In genomic region chr15:84981711-84982300, GRCh38 we compare ENCODE assay signal across 8 cellular contexts. TPM values are rescaled to one million over a fixed set of nuclear protein-coding genes. Genes with fewer than 3 reads are reported as not detected.
DNase-seq lines count a peak whose midpoint lies in the region; ATAC-seq, FAIRE-seq and TF ChIP-seq lines count a peak whose summit lies in the region.

TSS of gene PDE8A (plus strand) at chr15:84981856. CDS start at chr15:84982163, 307 bp downstream.

- TF ChIP-seq CTCF in NB4 (IDR thresholded peaks at IDR 0.05; ENCODE audit: low read depth, low read length) (no peak), omental fat pad (IDR thresholded peaks at IDR 0.05) (no peak)

- CTCF ChIA-PET in HEK293T (lab: Yijun Ruan, JAX), result interaction anchor here (0.6 kb wide), 1 partner anchor 10 kb away, joined by 3 read pairs; no protein-coding TSS in a partner anchor

- POLR2A ChIA-PET in HEK293T (lab: Yijun Ruan, JAX), result interaction anchor here (1.4 to 2.7 kb wide), 2 partner anchors 11 to 26 kb away, joined by 5 to 7 read pairs; no protein-coding TSS in a partner anchor

- peak; percentile 13 for ATAC-seq in omental fat pad (ENCODE audit: low FRiP score)

- peak within 1 kb of the TSS; percentile 75 for H3K4me3 ChIP-seq in NB4 (ENCODE audit: low read depth, low read length)

- no peak for FAIRE-seq in frontal cortex (lab: Jason Lieb, UNC)

- peak; percentile 7 to 33 for DNase-seq in activated CD8-positive, alpha-beta memory T cell treated with anti-CD3 and anti-CD28 coated beads for 1 hour (ENCODE audit: extremely low read depth in 1 of 2, low read depth in 1 of 2)
- no peak for DNase-seq in activated CD8-positive, alpha-beta memory T cell treated with anti-CD3 and anti-CD28 coated beads, Interleukin-2, amount 50 U/mL, for 4 hours
- DNase-seq in HEK293T (ENCODE audit: extremely low spot score) (peak; percentile 49), NB4 (ENCODE audit: low read depth) (peak; percentile 69), frontal cortex (ENCODE audit: low spot score in 2 of 2) (peak; percentile 58 to 74), omental fat pad (ENCODE audit: low spot score) (no peak), NCI-H1105 (lab: John Stamatoyannopoulos, UW) (no peak)
- peak; percentile 40 for DNase-seq in activated T-helper 9 cell treated with anti-CD3 and anti-CD28 coated beads, Interleukin-2, amount 50 U/mL, for 16 hours (ENCODE audit: low read depth)

- no peak for TF ChIP-seq POLR2A in NB4 (IDR thresholded peaks at IDR 0.05; ENCODE audit: extremely low read depth, insufficient read length)

TF ChIP-seq in HEK293T, 16 proteins besides CTCF, POLR2A, EP300 and RAD21:
- TF ChIP-seq FOXA1 (IDR thresholded peaks at IDR 0.05) (no peak), FOXM1 (IDR thresholded peaks at IDR 0.05; ENCODE audit: borderline replicate concordance) (0 out of 2 replicates have a peak, but pooled peaks have one; percentile 11)

RNA-seq across cellular contexts. Expression of gene PDE8A, which starts in this region (rescaled TPM):
- total RNA-seq in frontal cortex (34.6 TPM), omental fat pad (10 to 100 TPM; 61.0 to 86.5 (median 79.0) TPM)

Comparison
In these comparisons a context has a peak if more than half of its experiments do, and no peak if none do; other contexts are left out.
1. DNase-seq: peak in activated CD8-positive, alpha-beta memory T cell treated with anti-CD3 and anti-CD28 coated beads for 1 hour (2 of 2), HEK293T (single experiment), NB4 (single experiment), activated T-helper 9 cell treated with anti-CD3 and anti-CD28 coated beads, Interleukin-2, amount 50 U/mL, for 16 hours (single experiment) and frontal cortex (2 of 2); none in activated CD8-positive, alpha-beta memory T cell treated with anti-CD3 and anti-CD28 coated beads, Interleukin-2, amount 50 U/mL, for 4 hours (single experiment), omental fat pad (single experiment) and NCI-H1105 (single experiment).